ENCODE assay signal across 12 cellular contexts in the genomic region with DNA sequence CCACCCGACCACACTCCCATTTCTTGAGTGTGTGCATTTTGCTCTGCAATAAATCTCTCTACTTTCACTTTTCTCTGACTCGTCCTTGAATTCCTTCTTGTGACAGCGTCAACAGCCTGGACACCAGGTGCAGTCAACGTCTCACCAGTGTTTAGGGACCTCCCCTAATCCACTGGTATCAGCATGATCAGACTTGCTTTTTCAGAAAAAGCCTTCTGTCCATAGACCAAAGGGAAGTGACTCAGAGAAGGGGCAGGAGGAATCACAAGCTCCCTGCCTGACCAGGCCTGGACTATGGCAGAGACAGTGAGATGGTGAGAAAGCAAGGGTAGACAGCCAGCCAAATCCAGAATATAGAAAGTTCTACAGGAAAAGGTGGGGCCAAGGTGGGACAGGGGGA. TPM values are rescaled to one million over a fixed set of nuclear protein-coding genes. Genes with fewer than 3 reads are reported as not detected.
DNase-seq lines count a peak whose midpoint lies in the region; ATAC-seq, FAIRE-seq and TF ChIP-seq lines count a peak whose summit lies in the region.
"Had no signal": no experiment of that assay in that cellular context is flagged by ENCODE, and none has a peak within 500 bp of the region (broad histone marks: within the 10 kb centered on the region; RNA-seq: fewer than 3 reads in every experiment).

No MANE protein-coding gene starts in this region.

- no peak for FAIRE-seq in H1 (lab: Jason Lieb, UNC)

- H4K91ac ChIP-seq in H1 (replicated peaks; ENCODE audit: insufficient read length, low read length) = no peak overlapping the region

- no peak for TF ChIP-seq EP300 in H1 (IDR thresholded peaks at IDR 0.05; ENCODE audit: borderline replicate concordance in 1 of 2, low read depth in 2 of 2, low read length in 2 of 2)

- H3K9me3 ChIP-seq in H1 (ENCODE audit: insufficient read depth in 2 of 2, low read depth in 1 of 2, low read length in 1 of 2) (no peaks in the 10 kb centered on the region), skeletal muscle satellite cell (replicated peaks; ENCODE audit: low read length) (no peaks in the 10 kb centered on the region), T-helper 17 cell (ENCODE audit: control insufficient read depth, low read length, poor library complexity, severe bottlenecking) (no peaks in the 10 kb centered on the region)

- no peak overlapping the region for H2BK12ac ChIP-seq in H1 (ENCODE audit: low read depth, low read length)

- no peak overlapping the region for H2BK15ac ChIP-seq in H1 (ENCODE audit: low read length)

- no peak overlapping the region for H4K8ac ChIP-seq in H1 (ENCODE audit: extremely low read depth, insufficient read depth, low read length)

- no peaks in the 10 kb centered on the region for H4K20me1 ChIP-seq in H1 (replicated peaks in 1 of 2; ENCODE audit: control insufficient read depth in 1 of 2, insufficient read depth in 2 of 2, low read length in 2 of 2)

- no peak overlapping the region for H3K4me3 Mint-ChIP-seq in progenitor cell of endocrine pancreas (ENCODE audit: low read depth)
- H3K4me3 Mint-ChIP-seq in T-helper 17 cell = no peak overlapping the region
- H3K4me3 Mint-ChIP-seq: stimulated activated naive CD8-positive, alpha-beta T cell treated with anti-CD3 and anti-CD28 coated beads, Interleukin-15, Interleukin-2, amounts not matched to agents 100 ng/mL and 50 ng/mL, for 24 hours had no signal

- ATAC-seq in T-helper 17 cell = no peak

- peaks cover 5% of the 10 kb centered on the region for H3K4me1 Mint-ChIP-seq in progenitor cell of endocrine pancreas (ENCODE audit: low read depth)
- peaks cover 12% of the 10 kb centered on the region for H3K4me1 Mint-ChIP-seq in T-helper 17 cell

- H3K36me3 ChIP-seq in H1 (ENCODE audit: control insufficient read depth in 2 of 4, insufficient read depth in 4 of 4, low read length in 3 of 4) = no peaks in the 10 kb centered on the region
- H3K36me3 ChIP-seq in skeletal muscle satellite cell (ENCODE audit: insufficient read depth, low read length) = no peaks in the 10 kb centered on the region
- H3K36me3 ChIP-seq: WERI-Rb-1 had no signal

- no peaks in the 10 kb centered on the region for H3K79me2 ChIP-seq in H1 (ENCODE audit: control insufficient read depth in 1 of 2, insufficient read depth in 2 of 2, low read length in 2 of 2)
- H3K79me2 ChIP-seq: parathyroid adenoma had no signal

- TF ChIP-seq RAD21 in H1 (IDR thresholded peaks at IDR 0.05 in 1 of 2, conservative IDR thresholded peaks at IDR 0.05 in 1 of 2; ENCODE audit: low read depth in 2 of 2, low read length in 2 of 2) = no peak

- no peak for TF ChIP-seq CTCF in NB4 (IDR thresholded peaks at IDR 0.05; ENCODE audit: low read depth, low read length)
- no peak for TF ChIP-seq CTCF in H1 (IDR thresholded peaks at IDR 0.05; ENCODE audit: control extremely low read depth in 1 of 3, insufficient read depth in 1 of 3, low read depth in 1 of 3, low read length in 3 of 3)
- no peak for TF ChIP-seq CTCF in progenitor cell of endocrine pancreas (IDR thresholded peaks at IDR 0.05; ENCODE audit: unreplicated experiment)

- H3K27me3 Mint-ChIP-seq in progenitor cell of endocrine pancreas (peaks cover 4% of the 10 kb centered on the region), T-helper 17 cell (no peaks in the 10 kb centered on the region)

- CTCF ChIA-PET in H1 (lab: Charles Lee; ENCODE audit: partially characterized antibody) = interaction anchor here (0.9 to 1.7 kb wide), 4 partner anchors 14 to 64 kb away, joined by 3 read pairs; no protein-coding TSS in a partner anchor

- no peak overlapping the region for H3K56ac ChIP-seq in H1 (replicated peaks; ENCODE audit: insufficient read length, low read depth, low read length)

- no peak overlapping the region for H3K27ac ChIP-seq in H1 (ENCODE audit: low read depth, low read length)
- H3K27ac ChIP-seq: parathyroid adenoma, WERI-Rb-1 had no signal

- H2BK5ac ChIP-seq in H1 (ENCODE audit: low read depth, low read length) = no peak overlapping the region

- H3K79me1 ChIP-seq in H1 (ENCODE audit: low read depth, low read length) = no peaks in the 10 kb centered on the region

- H3K4ac ChIP-seq in H1 (replicated peaks; ENCODE audit: insufficient read length, low read depth, low read length) = peak overlapping the region; percentile 98

- no peak overlapping the region for H3K27ac Mint-ChIP-seq in progenitor cell of endocrine pancreas
- no peak overlapping the region for H3K27ac Mint-ChIP-seq in T-helper 17 cell
- H3K27ac Mint-ChIP-seq: stimulated activated naive CD8-positive, alpha-beta T cell treated with anti-CD3 and anti-CD28 coated beads, Interleukin-15, Interleukin-2, amounts not matched to agents 100 ng/mL and 50 ng/mL, for 24 hours had no signal

- no peak overlapping the region for H2BK120ac ChIP-seq in H1 (replicated peaks; ENCODE audit: low read depth, low read length)

- H3K18ac ChIP-seq in H1 (ENCODE audit: extremely low read depth, low read length) = no peak overlapping the region

- H3K9ac ChIP-seq in H1 (replicated peaks in 1 of 4; ENCODE audit: extremely low read depth in 1 of 4, low read depth in 3 of 4, low read length in 3 of 4) (no peak overlapping the region), skeletal muscle satellite cell (ENCODE audit: low read depth, low read length) (no peak overlapping the region)
- H3K9ac ChIP-seq: parathyroid adenoma had no signal

- H3K23me2 ChIP-seq in H1 (ENCODE audit: low read depth, low read length) = no peaks in the 10 kb centered on the region

- no peak overlapping the region for H3K23ac ChIP-seq in H1 (ENCODE audit: insufficient read length)

- H3K36me3 Mint-ChIP-seq in progenitor cell of endocrine pancreas (ENCODE audit: insufficient read depth) (no peaks in the 10 kb centered on the region), T-helper 17 cell (ENCODE audit: low read depth) (no peaks in the 10 kb centered on the region)

- 91% methylated on average over 4 of the region's 4 CpGs; no CpG with 5 or more reads in 1 of the 2 experiments for WGBS in H1 (ENCODE audit: extremely low coverage in 1 of 2, insufficient coverage in 1 of 2, insufficient read length in 1 of 2, insufficient replicate concordance in 2 of 2, low coverage in 1 of 2, low lambda C conversion rate in 2 of 2, missing lambda C conversion rate in 1 of 2), 2 experiments

- H3K4me3 ChIP-seq in NB4 (ENCODE audit: low read depth, low read length) = no peak overlapping the region
- H3K4me3 ChIP-seq in H1 (ENCODE audit: extremely low read depth in 1 of 4, insufficient read depth in 2 of 4, low read depth in 3 of 4, low read length in 4 of 4) = no peak overlapping the region
- H3K4me3 ChIP-seq in skeletal muscle satellite cell (ENCODE audit: low read length) = no peak overlapping the region

- H3K4me1 ChIP-seq in H1 (replicated peaks in 1 of 4; ENCODE audit: control insufficient read depth in 3 of 4, insufficient read depth in 4 of 4, low read length in 3 of 4) (peaks cover 0 to 8% (median under 1%) of the 10 kb centered on the region in 4 experiments; a peak in 2 of 7 replicates), skeletal muscle satellite cell (ENCODE audit: control insufficient read depth, insufficient read depth, low read length) (peaks cover 6% of the 10 kb centered on the region)
- H3K4me1 ChIP-seq: parathyroid adenoma had no signal

- H3K4me2 ChIP-seq in H1 (ENCODE audit: insufficient read depth in 1 of 2, low read depth in 2 of 2, low read length in 2 of 2) (no peak overlapping the region), skeletal muscle satellite cell (ENCODE audit: low read length) (peak overlapping the region; percentile 17)

- H3K14ac ChIP-seq in H1 (ENCODE audit: insufficient read length) = no peak overlapping the region

- H3K27me3 ChIP-seq in H1 (replicated peaks in 1 of 4; ENCODE audit: control insufficient read depth in 3 of 4, extremely low read depth in 1 of 4, insufficient read depth in 3 of 4, low read length in 3 of 4) (no peaks in the 10 kb centered on the region), skeletal muscle satellite cell (ENCODE audit: control insufficient read depth, insufficient read depth, low read length) (peaks cover 27% of the 10 kb centered on the region)

- no peak overlapping the region for H2AK5ac ChIP-seq in H1 (ENCODE audit: low read depth, low read length)

- no peak overlapping the region for H4K5ac ChIP-seq in H1 (ENCODE audit: insufficient read length, low read depth, low read length)

- peak; percentile 13 to 57 for DNase-seq in NCI-H524 (lab: John Stamatoyannopoulos, UW)
- no peak for DNase-seq in NCI-H524 treated with DMSO at 0.1 percent for 48 hours (lab: John Stamatoyannopoulos, UW)
- DNase-seq in NB4 (ENCODE audit: low read depth) = peak; percentile 78
- DNase-seq in H1 (ENCODE audit: low read depth in 1 of 2, low spot score in 2 of 2) = no peak
- no peak for DNase-seq in progenitor cell of endocrine pancreas (ENCODE audit: low spot score, unreplicated experiment)
- no peak for DNase-seq in D341Med (ENCODE audit: low spot score)
- no peak for DNase-seq in T-helper 17 cell
- DNase-seq: Karpas-422, WERI-Rb-1 had no signal

- TF ChIP-seq POLR2A in NB4 (IDR thresholded peaks at IDR 0.05; ENCODE audit: extremely low read depth, insufficient read length) (no peak), H1 (IDR thresholded peaks at IDR 0.05; ENCODE audit: control extremely low read depth in 1 of 2, low read depth in 2 of 2, low read length in 2 of 2) (no peak)

- H2AFZ ChIP-seq in H1 (ENCODE audit: low read length) = no peak overlapping the region
- H2AFZ ChIP-seq: parathyroid adenoma had no signal

- H2BK20ac ChIP-seq in H1 (ENCODE audit: low read length) = no peak overlapping the region

- no peaks in the 10 kb centered on the region for H3K9me3 Mint-ChIP-seq in progenitor cell of endocrine pancreas (ENCODE audit: low read depth)
- H3K9me3 Mint-ChIP-seq: stimulated activated naive CD8-positive, alpha-beta T cell treated with anti-CD3 and anti-CD28 coated beads, Interleukin-15, Interleukin-2, amounts not matched to agents 100 ng/mL and 50 ng/mL, for 24 hours had no signal

- POLR2A ChIA-PET in H1 (lab: Charles Lee; ENCODE audit: partially characterized antibody) = no interaction called here

RNA-seq across cellular contexts. Expression of a gene that starts 15.5 kb away (rescaled TPM):
- not detected in 2 replicates for total RNA-seq in H1 (2021; fragmentation: NEBNext Ultra II Directional; extraction: Animal tissue kit (Norgen Biotek cat#: 25700))
- not detected in 2 replicates for polyA plus RNA-seq in H1 (2011; rRNA removed)
- polyA plus RNA-seq in H1 (2011; cell fraction: cytosol; rRNA removed) = not detected
- not detected for polyA plus RNA-seq in H1 (2011; cell fraction: nucleus; rRNA removed)
- polyA plus RNA-seq in H1 (2012, experiment 1 of 2) = not detected in 4 replicates
- not detected for polyA plus RNA-seq in H1 (2012, experiment 2 of 2)
- polyA plus RNA-seq in H1 (2013, experiment 1 of 2) = not detected
- polyA plus RNA-seq in H1 (2013, experiment 2 of 2) = not detected
- polyA minus RNA-seq in H1 (2011; rRNA and poly(A)+ RNA removed) = not detected in 2 replicates
- polyA minus RNA-seq in H1 (2011; cell fraction: cytosol; rRNA and poly(A)+ RNA removed) = not detected
- polyA minus RNA-seq in H1 (2011; cell fraction: nucleus; rRNA and poly(A)+ RNA removed) = not detected
- total RNA-seq in skeletal muscle satellite cell (2012; rRNA removed) = not detected in 2 replicates
- total RNA-seq in progenitor cell of endocrine pancreas (not detected in 2 replicates), T-helper 17 cell (1 to 10 TPM; 3.2 to 8.3 TPM)

RNA-seq across cellular contexts. Expression of a gene that starts 20.9 kb away (rescaled TPM):
- not detected in 2 replicates for total RNA-seq in H1 (2021; fragmentation: NEBNext Ultra II Directional; extraction: Animal tissue kit (Norgen Biotek cat#: 25700))
- not detected in 2 replicates for polyA plus RNA-seq in H1 (2011; rRNA removed)
- polyA plus RNA-seq in H1 (2011; cell fraction: cytosol; rRNA removed) = not detected
- polyA plus RNA-seq in H1 (2011; cell fraction: nucleus; rRNA removed) = not detected
- not detected in 4 replicates for polyA plus RNA-seq in H1 (2012, experiment 1 of 2)
- polyA plus RNA-seq in H1 (2012, experiment 2 of 2) = not detected
- polyA plus RNA-seq in H1 (2013, experiment 1 of 2) = not detected
- polyA plus RNA-seq in H1 (2013, experiment 2 of 2) = not detected
- not detected in 2 replicates for polyA minus RNA-seq in H1 (2011; rRNA and poly(A)+ RNA removed)
- not detected for polyA minus RNA-seq in H1 (2011; cell fraction: cytosol; rRNA and poly(A)+ RNA removed)
- not detected for polyA minus RNA-seq in H1 (2011; cell fraction: nucleus; rRNA and poly(A)+ RNA removed)
- total RNA-seq in skeletal muscle satellite cell (2012; rRNA removed) = 0.22 TPM in 1 of 2 replicates, not detected in the other
- total RNA-seq in progenitor cell of endocrine pancreas (not detected in 2 replicates), T-helper 17 cell (1 to 10 TPM; 1.9 to 2.4 TPM)

RNA-seq across cellular contexts. Expression of a gene that starts 32.3 kb away (rescaled TPM):
- not detected in 2 replicates for total RNA-seq in H1 (2021; fragmentation: NEBNext Ultra II Directional; extraction: Animal tissue kit (Norgen Biotek cat#: 25700))
- polyA plus RNA-seq in H1 (2011; rRNA removed) = not detected in 2 replicates
- polyA plus RNA-seq in H1 (2011; cell fraction: cytosol; rRNA removed) = not detected
- not detected for polyA plus RNA-seq in H1 (2011; cell fraction: nucleus; rRNA removed)
- not detected in 4 replicates for polyA plus RNA-seq in H1 (2012, experiment 1 of 2)
- polyA plus RNA-seq in H1 (2012, experiment 2 of 2) = not detected
- polyA plus RNA-seq in H1 (2013, experiment 1 of 2) = not detected
- not detected for polyA plus RNA-seq in H1 (2013, experiment 2 of 2)
- not detected in 2 replicates for polyA minus RNA-seq in H1 (2011; rRNA and poly(A)+ RNA removed)
- polyA minus RNA-seq in H1 (2011; cell fraction: cytosol; rRNA and poly(A)+ RNA removed) = not detected
- polyA minus RNA-seq in H1 (2011; cell fraction: nucleus; rRNA and poly(A)+ RNA removed) = not detected
- not detected in 2 replicates for total RNA-seq in skeletal muscle satellite cell (2012; rRNA removed)
- total RNA-seq in progenitor cell of endocrine pancreas (not detected in 2 replicates), T-helper 17 cell (10 to 100 TPM; 12.4 to 14.2 TPM)

Comparison
In these comparisons a context has a peak if more than half of its experiments do, and no peak if none do; other contexts are left out.
1. DNase-seq: peak in NCI-H524 (2 of 2) and NB4 (single experiment); none in NCI-H524 treated with DMSO at 0.1 percent for 48 hours (single experiment), H1 (0 of 2), progenitor cell of endocrine pancreas (single experiment), D341Med (single experiment) and T-helper 17 cell (0 of 3).